ENCODE assay signal across 6 cellular contexts in the genomic region with DNA sequence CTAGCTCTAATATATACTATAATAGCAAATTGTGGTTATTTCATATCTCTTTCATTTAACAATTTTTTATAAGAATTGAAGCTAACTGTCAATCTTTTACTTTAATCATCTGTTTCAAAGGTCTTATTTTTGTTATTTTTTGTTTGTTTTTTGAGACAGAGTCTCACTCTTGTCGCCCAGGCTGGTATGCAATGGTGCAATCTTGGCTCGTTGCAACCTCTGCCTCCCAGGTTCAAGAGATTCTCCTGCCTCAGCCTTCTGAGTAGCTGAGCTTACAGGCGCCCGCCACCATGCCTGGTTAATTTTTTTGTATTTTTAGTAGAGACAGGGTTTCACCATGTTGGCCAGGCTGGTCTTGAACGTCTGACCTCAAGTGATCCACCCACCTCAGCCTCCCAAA. TPM values are rescaled to one million over a fixed set of nuclear protein-coding genes. Genes with fewer than 3 reads are reported as not detected.
"Had no signal": no experiment of that assay in that cellular context is flagged by ENCODE, and none has a peak within 500 bp of the region (broad histone marks: within the 10 kb centered on the region; RNA-seq: fewer than 3 reads in every experiment).

No MANE protein-coding gene starts in this region.

RNA-seq across cellular contexts. Expression of a gene that starts 30.1 kb away (rescaled TPM):
- total RNA-seq: suprapubic skin, thoracic aorta, thyroid gland, upper lobe of left lung, upper lobe of right lung, urinary bladder had no signal
